ENCODE assay signal across 18 cellular contexts in the genomic region with DNA sequence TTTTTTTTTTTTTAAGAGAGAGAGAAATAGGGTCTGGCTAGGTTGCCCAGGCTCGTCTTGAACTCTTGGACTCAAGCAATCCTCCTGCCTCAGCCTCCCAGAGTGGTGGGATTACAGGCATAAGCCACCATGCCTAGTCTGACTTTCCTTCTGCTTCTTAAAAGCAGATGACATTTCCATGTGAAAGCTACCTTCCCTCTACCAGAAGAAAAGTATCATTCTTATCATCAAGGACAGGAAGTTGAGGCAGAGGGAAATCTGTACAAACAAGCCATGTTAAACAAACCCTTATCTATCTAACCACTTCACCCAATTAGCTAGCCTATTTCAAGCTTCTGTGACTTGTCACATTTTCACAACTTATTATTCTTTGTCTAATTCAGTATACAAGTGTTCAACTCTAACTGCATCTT. TPM values are rescaled to one million over a fixed set of nuclear protein-coding genes. Genes with fewer than 3 reads are reported as not detected.
A peak's percentile ranks its signal among the peaks of the same experiment; 100 is the strongest.
DNase-seq lines count a peak whose midpoint lies in the region; ATAC-seq and FAIRE-seq lines count a peak whose summit lies in the region.
"Had no signal": no experiment of that assay in that cellular context is flagged by ENCODE, and none has a peak within 500 bp of the region (broad histone marks: within the 10 kb centered on the region; RNA-seq: fewer than 3 reads in every experiment).

No MANE protein-coding gene starts in this region.

- no peak for ATAC-seq in T-helper 17 cell
- no peak for ATAC-seq in stimulated activated naive B cell treated with anti-CD40 and anti-IgM and Interleukin-4, amounts not matched to agents 10 μg/mL and 1 μg/mL and 100 μg/mL, for 72 hours (replicated peaks)
- ATAC-seq in HG03175 (IDR thresholded peaks at IDR 0.05; ENCODE audit: unreplicated experiment), result no peak
- ATAC-seq: CD8-positive, alpha-beta T cell; Right ventricle myocardium inferior had no signal

- no peak for DNase-seq in activated naive CD4-positive, alpha-beta T cell treated with anti-CD3 and anti-CD28 coated beads, Interleukin-2, amount 10 ng/mL, durations not matched to agents 7 days and 5 days
- peak; percentile 63 for DNase-seq in CMK (ENCODE audit: low read depth)
- DNase-seq in T-helper 17 cell, result no peak
- DNase-seq in stimulated activated naive B cell treated with anti-CD40 and anti-IgM and Interleukin-4, amounts not matched to agents 10 μg/mL and 1 μg/mL and 100 μg/mL, for 72 hours, result no peak
- no peak for DNase-seq in HTR-8/SVneo (ENCODE audit: insufficient read length, low spot score)
- DNase-seq: BE2C; CD8-positive, alpha-beta T cell; DMS53; EL; KG1; NCI-H1105 treated with DMSO at 0.1 percent for 48 hours; NCI-H1694 had no signal

- FAIRE-seq in HTR-8/SVneo (lab: Jason Lieb, UNC), result no peak
- FAIRE-seq: A204.1, RCC 7860 had no signal

- peaks cover 40% of the 10 kb centered on the region for H3K36me3 Mint-ChIP-seq in activated naive CD4-positive, alpha-beta T cell treated with anti-CD3 and anti-CD28 coated beads, Interleukin-2, amount 50 U/mL, for 24 hours
- H3K36me3 Mint-ChIP-seq in activated naive CD4-positive, alpha-beta T cell treated with anti-CD3 and anti-CD28 coated beads, Interleukin-2, amount 10 ng/mL, durations not matched to agents 7 days and 5 days, result peaks cover 74% of the 10 kb centered on the region
- peaks cover 7% of the 10 kb centered on the region for H3K36me3 Mint-ChIP-seq in T-helper 17 cell (ENCODE audit: low read depth)
- peaks cover 59 to 77% of the 10 kb centered on the region in 2 donors for H3K36me3 Mint-ChIP-seq in stimulated activated naive B cell treated with anti-CD40 and anti-IgM and Interleukin-4, amounts not matched to agents 10 μg/mL and 1 μg/mL and 100 μg/mL, for 72 hours

- H3K4me1 Mint-ChIP-seq in activated naive CD4-positive, alpha-beta T cell treated with anti-CD3 and anti-CD28 coated beads, Interleukin-2, amount 50 U/mL, for 24 hours, result peaks cover 29% of the 10 kb centered on the region
- peaks cover 41% of the 10 kb centered on the region for H3K4me1 Mint-ChIP-seq in activated naive CD4-positive, alpha-beta T cell treated with anti-CD3 and anti-CD28 coated beads, Interleukin-2, amount 10 ng/mL, durations not matched to agents 7 days and 5 days
- peaks cover 9% of the 10 kb centered on the region for H3K4me1 Mint-ChIP-seq in T-helper 17 cell
- H3K4me1 Mint-ChIP-seq in stimulated activated naive B cell treated with anti-CD40 and anti-IgM and Interleukin-4, amounts not matched to agents 10 μg/mL and 1 μg/mL and 100 μg/mL, for 72 hours, result peaks cover 20 to 31% of the 10 kb centered on the region in 2 donors

- CTCF ChIA-PET in activated naive CD4-positive, alpha-beta T cell treated with anti-CD3 and anti-CD28 coated beads, Interleukin-2, amount 10 ng/mL, durations not matched to agents 7 days and 5 days (lab: Charles Lee), result no interaction called here

- no peaks in the 10 kb centered on the region for H3K9me3 Mint-ChIP-seq in activated naive CD4-positive, alpha-beta T cell treated with anti-CD3 and anti-CD28 coated beads, Interleukin-2, amount 50 U/mL, for 24 hours
- H3K9me3 Mint-ChIP-seq in activated naive CD4-positive, alpha-beta T cell treated with anti-CD3 and anti-CD28 coated beads, Interleukin-2, amount 10 ng/mL, durations not matched to agents 7 days and 5 days, result peaks cover 11% of the 10 kb centered on the region
- H3K9me3 Mint-ChIP-seq in stimulated activated naive B cell treated with anti-CD40 and anti-IgM and Interleukin-4, amounts not matched to agents 10 μg/mL and 1 μg/mL and 100 μg/mL, for 72 hours, result peaks cover 0 to 2% of the 10 kb centered on the region in 2 donors
- H3K9me3 Mint-ChIP-seq: CD8-positive, alpha-beta T cell had no signal

- H3K27me3 Mint-ChIP-seq in activated naive CD4-positive, alpha-beta T cell treated with anti-CD3 and anti-CD28 coated beads, Interleukin-2, amount 50 U/mL, for 24 hours, result no peaks in the 10 kb centered on the region
- no peaks in the 10 kb centered on the region for H3K27me3 Mint-ChIP-seq in activated naive CD4-positive, alpha-beta T cell treated with anti-CD3 and anti-CD28 coated beads, Interleukin-2, amount 10 ng/mL, durations not matched to agents 7 days and 5 days
- no peaks in the 10 kb centered on the region for H3K27me3 Mint-ChIP-seq in T-helper 17 cell
- H3K27me3 Mint-ChIP-seq in stimulated activated naive B cell treated with anti-CD40 and anti-IgM and Interleukin-4, amounts not matched to agents 10 μg/mL and 1 μg/mL and 100 μg/mL, for 72 hours, result no peaks in the 10 kb centered on the region

- H3K4me3 Mint-ChIP-seq in activated naive CD4-positive, alpha-beta T cell treated with anti-CD3 and anti-CD28 coated beads, Interleukin-2, amount 50 U/mL, for 24 hours, result no peak overlapping the region
- no peak overlapping the region for H3K4me3 Mint-ChIP-seq in activated naive CD4-positive, alpha-beta T cell treated with anti-CD3 and anti-CD28 coated beads, Interleukin-2, amount 10 ng/mL, durations not matched to agents 7 days and 5 days
- no peak overlapping the region for H3K4me3 Mint-ChIP-seq in T-helper 17 cell
- no peak overlapping the region for H3K4me3 Mint-ChIP-seq in stimulated activated naive B cell treated with anti-CD40 and anti-IgM and Interleukin-4, amounts not matched to agents 10 μg/mL and 1 μg/mL and 100 μg/mL, for 72 hours
- H3K4me3 Mint-ChIP-seq: CD8-positive, alpha-beta T cell had no signal

- peak overlapping the region; percentile 72 for H3K27ac Mint-ChIP-seq in activated naive CD4-positive, alpha-beta T cell treated with anti-CD3 and anti-CD28 coated beads, Interleukin-2, amount 50 U/mL, for 24 hours
- no peak overlapping the region for H3K27ac Mint-ChIP-seq in activated naive CD4-positive, alpha-beta T cell treated with anti-CD3 and anti-CD28 coated beads, Interleukin-2, amount 10 ng/mL, durations not matched to agents 7 days and 5 days
- H3K27ac Mint-ChIP-seq in T-helper 17 cell, result peak overlapping the region; percentile 11
- H3K27ac Mint-ChIP-seq in stimulated activated naive B cell treated with anti-CD40 and anti-IgM and Interleukin-4, amounts not matched to agents 10 μg/mL and 1 μg/mL and 100 μg/mL, for 72 hours, result peak overlapping the region; percentile 5
- H3K27ac Mint-ChIP-seq: CD8-positive, alpha-beta T cell had no signal

- no peaks in the 10 kb centered on the region for H3K9me3 ChIP-seq in T-helper 17 cell (ENCODE audit: control insufficient read depth, low read length, poor library complexity, severe bottlenecking)
- H3K9me3 ChIP-seq: BE2C had no signal

RNA-seq across cellular contexts. Expression of gene SAMSN1, which starts 54.8 kb away (rescaled TPM):
- total RNA-seq in T-helper 17 cell, result 10 to 100 TPM; 33.7 to 64.9 TPM
- total RNA-seq: NCI-H460 had no signal
